8 cellular contexts compared by ENCODE assay signal in the genomic region with DNA sequence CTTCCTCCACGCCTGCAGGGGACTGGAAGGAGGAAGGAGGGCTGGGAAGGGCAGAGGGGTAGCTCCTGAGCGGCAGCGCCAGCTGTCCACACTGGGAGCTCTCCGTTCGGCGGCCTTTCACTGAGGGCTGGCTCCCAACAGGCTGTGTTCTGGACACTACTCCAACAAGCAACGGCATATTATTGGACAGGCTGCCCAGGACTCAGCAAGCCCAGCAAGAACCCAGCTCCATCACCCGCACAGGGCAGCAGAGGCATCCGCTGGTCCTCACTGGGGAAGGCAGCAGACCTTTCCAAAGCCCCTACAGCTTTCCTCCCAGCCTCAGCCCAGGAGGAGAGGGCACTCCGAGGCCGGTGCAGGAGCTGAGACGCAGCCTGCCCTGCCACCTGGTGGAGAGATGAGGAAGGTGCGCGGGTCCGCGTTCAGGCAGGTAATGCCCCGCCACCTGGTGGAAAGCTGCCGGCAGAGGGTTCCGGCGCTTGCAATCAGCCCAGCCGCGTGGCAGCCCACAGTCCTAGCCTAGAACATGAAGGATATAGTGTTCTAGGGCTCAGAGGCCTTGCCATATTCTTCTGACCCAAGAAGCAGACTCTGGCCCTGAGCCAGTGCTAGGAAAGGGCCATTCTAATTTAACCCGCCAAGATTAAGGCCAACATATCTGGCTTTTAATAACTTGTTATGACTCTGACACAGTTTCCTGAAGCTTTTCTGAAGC.
DNase-seq lines count a peak whose midpoint lies in the region; TF ChIP-seq lines count a peak whose summit lies in the region.

No MANE protein-coding gene starts in this region.

- no peak overlapping the region for H3K4me3 ChIP-seq in GM12864 (ENCODE audit: low read depth, low read length)

- peaks cover 12% of the 10 kb centered on the region for H3K27me3 Mint-ChIP-seq in activated naive CD4-positive, alpha-beta T cell treated with anti-CD3 and anti-CD28 coated beads for 36 hours (ENCODE audit: low read depth)
- peaks cover 44% of the 10 kb centered on the region for H3K27me3 Mint-ChIP-seq in type B pancreatic cell

- TF ChIP-seq CTCF in GM12864 (IDR thresholded peaks at IDR 0.05; ENCODE audit: low read depth, low read length, missing control alignments) (peak; percentile 99), type B pancreatic cell (conservative IDR thresholded peaks at IDR 0.05) (peak; percentile 100)

- intact Hi-C loops in activated naive CD4-positive, alpha-beta T cell treated with anti-CD3 and anti-CD28 coated beads for 36 hours (cut with micrococcal nuclease) = loop anchor here (1.0 to 10.0 kb wide), 6 partner anchors 66 to 334 kb away; no protein-coding TSS in a partner anchor

- no peaks in the 10 kb centered on the region for H3K36me3 Mint-ChIP-seq in activated naive CD4-positive, alpha-beta T cell treated with anti-CD3 and anti-CD28 coated beads for 36 hours (ENCODE audit: low read depth)
- H3K36me3 Mint-ChIP-seq in type B pancreatic cell = no peaks in the 10 kb centered on the region

- no peak overlapping the region for H3K27ac Mint-ChIP-seq in activated naive CD4-positive, alpha-beta T cell treated with anti-CD3 and anti-CD28 coated beads for 36 hours
- no peak overlapping the region for H3K27ac Mint-ChIP-seq in type B pancreatic cell

- no peaks in the 10 kb centered on the region for H3K4me1 Mint-ChIP-seq in activated naive CD4-positive, alpha-beta T cell treated with anti-CD3 and anti-CD28 coated beads for 36 hours (ENCODE audit: low read depth)
- no peaks in the 10 kb centered on the region for H3K4me1 Mint-ChIP-seq in type B pancreatic cell (ENCODE audit: unreplicated experiment)

- DNase-seq in GM12864 (ENCODE audit: low read depth) (peak; percentile 40), HEK293T (ENCODE audit: extremely low spot score) (peak; percentile 91), MV-4-11 (lab: John Stamatoyannopoulos, UW) (peak; percentile 48), SK-N-DZ (ENCODE audit: low spot score) (peak; percentile 80), glomerular endothelial cell (ENCODE audit: extremely low read depth, low read depth, low spot score) (peak; percentile 14), pons (ENCODE audit: low spot score) (peak; percentile 70), type B pancreatic cell (ENCODE audit: extremely low spot score, unreplicated experiment) (peak; percentile 94)
- peak; percentile 95 for DNase-seq in activated naive CD4-positive, alpha-beta T cell treated with anti-CD3 and anti-CD28 coated beads for 36 hours

- no peak overlapping the region for H3K4me3 Mint-ChIP-seq in activated naive CD4-positive, alpha-beta T cell treated with anti-CD3 and anti-CD28 coated beads for 36 hours
- H3K4me3 Mint-ChIP-seq in type B pancreatic cell = no peak overlapping the region

- POLR2A ChIA-PET in HEK293T (lab: Yijun Ruan, JAX) = interaction anchor here (1.4 kb wide), 1 partner anchor 182 kb away, joined by 4 read pairs; no protein-coding TSS in a partner anchor

- H3K9me3 Mint-ChIP-seq in activated naive CD4-positive, alpha-beta T cell treated with anti-CD3 and anti-CD28 coated beads for 36 hours = no peaks in the 10 kb centered on the region
- no peaks in the 10 kb centered on the region for H3K9me3 Mint-ChIP-seq in type B pancreatic cell

- CTCF ChIA-PET in HEK293T (lab: Yijun Ruan, JAX) = interaction anchor here (0.6 to 6.2 kb wide), 58 partner anchors 13 to 362 kb away, joined by 3 to 98 read pairs (median 4); a partner anchor contains a TSS
- CTCF ChIA-PET in activated naive CD4-positive, alpha-beta T cell treated with anti-CD3 and anti-CD28 coated beads for 36 hours (lab: Charles Lee) = interaction anchor here (0.5 to 5.4 kb wide), 84 partner anchors 8 to 1203 kb away, joined by 3 to 116 read pairs (median 4); a partner anchor contains a TSS

TF ChIP-seq in HEK293T, 16 proteins besides CTCF, POLR2A, EP300 and RAD21:
- TF ChIP-seq BHLHE40 (IDR thresholded peaks at IDR 0.05; ENCODE audit: borderline replicate concordance) (no peak), TARDBP (IDR thresholded peaks at IDR 0.05) (no peak), HDGF (IDR thresholded peaks at IDR 0.05; ENCODE audit: borderline replicate concordance) (no peak), SP1 (IDR thresholded peaks at IDR 0.05) (no peak), FOXM1 (IDR thresholded peaks at IDR 0.05; ENCODE audit: borderline replicate concordance) (no peak), ZNF384 (IDR thresholded peaks at IDR 0.05) (no peak), FOXA1 (IDR thresholded peaks at IDR 0.05) (no peak), L3MBTL2 (conservative IDR thresholded peaks at IDR 0.05) (peak; percentile 55), ARNT (IDR thresholded peaks at IDR 0.05) (peak; percentile 52; the same call in 1 of the 2 replicates), ELF4 (IDR thresholded peaks at IDR 0.05) (no peak), NFRKB (IDR thresholded peaks at IDR 0.05) (no peak), SUZ12 (IDR thresholded peaks at IDR 0.05) (no peak)
- TF ChIP-seq, protein P1, sequence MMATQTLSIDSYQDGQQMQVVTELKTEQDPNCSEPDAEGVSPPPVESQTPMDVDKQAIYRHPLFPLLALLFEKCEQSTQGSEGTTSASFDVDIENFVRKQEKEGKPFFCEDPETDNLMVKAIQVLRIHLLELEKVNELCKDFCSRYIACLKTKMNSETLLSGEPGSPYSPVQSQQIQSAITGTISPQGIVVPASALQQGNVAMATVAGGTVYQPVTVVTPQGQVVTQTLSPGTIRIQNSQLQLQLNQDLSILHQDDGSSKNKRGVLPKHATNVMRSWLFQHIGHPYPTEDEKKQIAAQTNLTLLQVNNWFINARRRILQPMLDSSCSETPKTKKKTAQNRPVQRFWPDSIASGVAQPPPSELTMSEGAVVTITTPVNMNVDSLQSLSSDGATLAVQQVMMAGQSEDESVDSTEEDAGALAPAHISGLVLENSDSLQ (IDR thresholded peaks at IDR 0.05) = no peak
TF ChIP-seq in HEK293T: peak in this region for 2.

Comparison
In these comparisons a context has a peak if more than half of its experiments do, and no peak if none do; other contexts are left out.
1. DNase-seq: peak in every context shown above with its lines; median percentile 95 in activated naive CD4-positive, alpha-beta T cell treated with anti-CD3 and anti-CD28 coated beads for 36 hours; 94 in type B pancreatic cell; 91 in HEK293T; 80 in SK-N-DZ; 70 in pons; 48 in MV-4-11; 40 in GM12864; 14 in glomerular endothelial cell.